ENCODE assay signal across 19 cellular contexts in the genomic region with DNA sequence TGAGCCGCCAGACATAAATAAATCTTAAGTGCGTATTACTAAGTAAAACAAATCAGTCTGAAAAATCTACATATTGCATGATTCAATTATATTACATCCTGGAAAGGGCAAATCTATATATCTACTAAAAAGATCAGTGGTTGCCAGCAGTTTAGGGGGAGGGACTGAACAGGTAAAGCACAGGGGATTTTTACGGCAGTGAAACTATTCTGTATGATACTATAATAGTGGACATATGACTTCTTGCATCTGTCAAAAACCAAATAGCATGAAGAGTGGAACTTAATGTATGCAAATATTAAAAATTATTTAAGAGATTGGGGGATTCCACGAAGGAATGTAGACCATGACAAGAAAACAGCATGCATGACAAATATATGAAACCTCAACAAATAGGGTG.
A peak's percentile ranks its signal among the peaks of the same experiment; 100 is the strongest.
DNase-seq lines count a peak whose midpoint lies in the region; ATAC-seq and TF ChIP-seq lines count a peak whose summit lies in the region.
"Had no signal": no experiment of that assay in that cellular context is flagged by ENCODE, and none has a peak within 500 bp of the region (broad histone marks: within the 10 kb centered on the region; RNA-seq: fewer than 3 reads in every experiment).

No MANE protein-coding gene starts in this region.

- H4K20me1 ChIP-seq in DOHH2 (ENCODE audit: control insufficient read depth, insufficient read depth, low read depth, low read length) (no peaks in the 10 kb centered on the region), OCI-LY3 (ENCODE audit: insufficient read depth, low read length) (no peaks in the 10 kb centered on the region)

- H3K4me1 ChIP-seq in DOHH2 (ENCODE audit: control insufficient read depth, low read length) = peaks cover 24% of the 10 kb centered on the region
- H3K4me1 ChIP-seq in OCI-LY3 (ENCODE audit: low read length) = peaks cover 71% of the 10 kb centered on the region

- H3K4me1 Mint-ChIP-seq in T-helper 2 cell treated with Interferon-gamma antibody and Interleukin-4, amounts not matched to agents 5 μg/mL and 100 μg/mL, for 36 hours (ENCODE audit: low read depth) = peaks cover 5% of the 10 kb centered on the region
- no peaks in the 10 kb centered on the region for H3K4me1 Mint-ChIP-seq in naive thymus-derived CD8-positive, alpha-beta T cell
- H3K4me1 Mint-ChIP-seq: CD4-positive, CD25-positive, alpha-beta regulatory T cell; CD8-positive, alpha-beta memory T cell had no signal

- no peaks in the 10 kb centered on the region for H3K9me2 ChIP-seq in DOHH2 (replicated peaks; ENCODE audit: control insufficient read depth, low read length)

- no peak overlapping the region for H3K4me3 Mint-ChIP-seq in T-helper 2 cell treated with Interferon-gamma antibody and Interleukin-4, amounts not matched to agents 5 μg/mL and 100 μg/mL, for 36 hours
- no peak overlapping the region for H3K4me3 Mint-ChIP-seq in naive thymus-derived CD8-positive, alpha-beta T cell
- H3K4me3 Mint-ChIP-seq: CD4-positive, CD25-positive, alpha-beta regulatory T cell; CD8-positive, alpha-beta memory T cell; HFFc6; IgD-negative memory B cell had no signal

- 0 out of 2 replicates have a peak overlapping the region, but pooled peaks have one; percentile 10 for H3K27ac ChIP-seq in DOHH2 (ENCODE audit: low read depth, low read length)
- peak overlapping the region; percentile 90 for H3K27ac ChIP-seq in OCI-LY3 (ENCODE audit: low read length)

- ATAC-seq in naive thymus-derived CD8-positive, alpha-beta T cell = no peak
- ATAC-seq in GM18909 (IDR thresholded peaks at IDR 0.05; ENCODE audit: poor library complexity, unreplicated experiment) (no peak), GM21390 (IDR thresholded peaks at IDR 0.05; ENCODE audit: unreplicated experiment) (no peak)
- ATAC-seq: HCT116 had no signal

- H3K27me3 ChIP-seq in DOHH2 (ENCODE audit: control insufficient read depth, low read length) (no peaks in the 10 kb centered on the region), OCI-LY3 (ENCODE audit: low read depth, low read length) (no peaks in the 10 kb centered on the region)
- H3K27me3 ChIP-seq: BE2C had no signal

- POLR2A ChIA-PET in naive thymus-derived CD8-positive, alpha-beta T cell (lab: Charles Lee) = no interaction called here

- H3K4me3 ChIP-seq in DOHH2 (ENCODE audit: low read length) (no peak overlapping the region), OCI-LY3 (ENCODE audit: low read length) (peak overlapping the region; percentile 40)

- H3K27ac Mint-ChIP-seq in T-helper 2 cell treated with Interferon-gamma antibody and Interleukin-4, amounts not matched to agents 5 μg/mL and 100 μg/mL, for 36 hours = no peak overlapping the region
- H3K27ac Mint-ChIP-seq in naive thymus-derived CD8-positive, alpha-beta T cell = no peak overlapping the region
- H3K27ac Mint-ChIP-seq: CD4-positive, CD25-positive, alpha-beta regulatory T cell; CD8-positive, alpha-beta memory T cell; HFFc6; IgD-negative memory B cell had no signal

- no peaks in the 10 kb centered on the region for H3K9me3 ChIP-seq in DOHH2 (ENCODE audit: control insufficient read depth, insufficient read depth, low read length)
- H3K9me3 ChIP-seq in OCI-LY3 (ENCODE audit: insufficient read depth, low read length) = no peaks in the 10 kb centered on the region
- H3K9me3 ChIP-seq: BE2C had no signal

- no peaks in the 10 kb centered on the region for H3K27me3 Mint-ChIP-seq in T-helper 2 cell treated with Interferon-gamma antibody and Interleukin-4, amounts not matched to agents 5 μg/mL and 100 μg/mL, for 36 hours (ENCODE audit: low read depth)
- H3K27me3 Mint-ChIP-seq in naive thymus-derived CD8-positive, alpha-beta T cell = no peaks in the 10 kb centered on the region
- H3K27me3 Mint-ChIP-seq: CD4-positive, CD25-positive, alpha-beta regulatory T cell; CD8-positive, alpha-beta memory T cell; IgD-negative memory B cell had no signal

- H2AFZ ChIP-seq in OCI-LY3 (ENCODE audit: low read depth, low read length) = no peak overlapping the region

- H3F3A ChIP-seq in DOHH2 (ENCODE audit: control insufficient read depth, insufficient read depth) = peaks cover 3% of the 10 kb centered on the region; the same call in 1 of the 2 replicates

- DNase-seq in germinal center (ENCODE audit: low spot score) = peak; percentile 40
- DNase-seq in T-helper 2 cell treated with Interferon-gamma antibody and Interleukin-4, amounts not matched to agents 5 μg/mL and 100 μg/mL, for 36 hours (ENCODE audit: low spot score) = no peak
- DNase-seq in naive thymus-derived CD8-positive, alpha-beta T cell = no peak
- DNase-seq: BE2C; C1 segment of cervical spinal cord; CD4-positive, CD25-positive, alpha-beta regulatory T cell; CD8-positive, alpha-beta memory T cell; COR-L47; GDM1; GOT3; H7; HFFc6; KBM-7 had no signal

- H3K36me3 ChIP-seq in DOHH2 (ENCODE audit: control insufficient read depth, low read length) = peaks cover 65% of the 10 kb centered on the region
- peaks cover 18% of the 10 kb centered on the region for H3K36me3 ChIP-seq in OCI-LY3 (replicated peaks; ENCODE audit: low read depth, low read length)
- H3K36me3 ChIP-seq: BE2C had no signal

- H3K36me3 Mint-ChIP-seq in T-helper 2 cell treated with Interferon-gamma antibody and Interleukin-4, amounts not matched to agents 5 μg/mL and 100 μg/mL, for 36 hours (ENCODE audit: low read depth) = peaks cover 6% of the 10 kb centered on the region
- H3K36me3 Mint-ChIP-seq in naive thymus-derived CD8-positive, alpha-beta T cell = peaks cover 0 to 65% (median 22%) of the 10 kb centered on the region in 3 donors

- H3K9me3 Mint-ChIP-seq in T-helper 2 cell treated with Interferon-gamma antibody and Interleukin-4, amounts not matched to agents 5 μg/mL and 100 μg/mL, for 36 hours = no peaks in the 10 kb centered on the region
- no peaks in the 10 kb centered on the region for H3K9me3 Mint-ChIP-seq in naive thymus-derived CD8-positive, alpha-beta T cell
- H3K9me3 Mint-ChIP-seq: CD8-positive, alpha-beta memory T cell; HFFc6; IgD-negative memory B cell had no signal

- TF ChIP-seq CTCF in DOHH2 (IDR thresholded peaks at IDR 0.05; ENCODE audit: low read depth, low read length, poor library complexity, severe bottlenecking) (no peak), OCI-LY3 (IDR thresholded peaks at IDR 0.05; ENCODE audit: low read depth, low read length) (no peak)

- H3K9ac ChIP-seq in OCI-LY3 (ENCODE audit: low read length) = peak overlapping the region; percentile 66

- H3K79me2 ChIP-seq in DOHH2 (ENCODE audit: control insufficient read depth, low read length) (no peaks in the 10 kb centered on the region), OCI-LY3 (ENCODE audit: low read length) (peaks cover 20% of the 10 kb centered on the region; the same call in 1 of the 2 replicates)

- H3K4me2 ChIP-seq in DOHH2 (ENCODE audit: low read length) (peak overlapping the region; percentile 7; the same call in 1 of the 2 replicates), OCI-LY3 (ENCODE audit: low read length) (peak overlapping the region; percentile 65)
